In genomic region chr2:240584486-240585031, GRCh38 we compare ENCODE assay signal across 8 cellular contexts. TPM values are rescaled to one million over a fixed set of nuclear protein-coding genes. Genes with fewer than 3 reads are reported as not detected.
DNase-seq lines count a peak whose midpoint lies in the region; ATAC-seq and TF ChIP-seq lines count a peak whose summit lies in the region.

No MANE protein-coding gene starts in this region.

- no peak overlapping the region for H3K9ac ChIP-seq in stomach smooth muscle (ENCODE audit: low read length in 2 of 2)

- H3K27ac ChIP-seq in Peyer's patch = peak overlapping the region in 3 of 4 donors; percentile 82 to 99 (median 87)
- no peak overlapping the region for H3K27ac ChIP-seq in stomach smooth muscle (ENCODE audit: low read length)

- TF ChIP-seq POLR2A in Peyer's patch (IDR thresholded peaks at IDR 0.05) = no peak

- ATAC-seq in GM19397 (IDR thresholded peaks at IDR 0.05; ENCODE audit: unreplicated experiment) (peak; percentile 44), HG03378 (IDR thresholded peaks at IDR 0.05; ENCODE audit: unreplicated experiment) (peak; percentile 66)

- H3K4me3 ChIP-seq in Peyer's patch = peak overlapping the region in 3 of 4 donors; percentile 66 to 98 (median 76)
- peak overlapping the region; percentile 99 for H3K4me3 ChIP-seq in epithelial cell of proximal tubule (ENCODE audit: low read depth, low read length)
- H3K4me3 ChIP-seq in stomach smooth muscle (ENCODE audit: low read length in 2 of 2) = peak overlapping the region; percentile 87 to 99

- peak; percentile 57 for DNase-seq in EH (ENCODE audit: low read depth)
- DNase-seq in Peyer's patch = peak in 2 of 3 donors; percentile 35 to 46
- DNase-seq in epithelial cell of proximal tubule (ENCODE audit: low read depth) = no peak
- no peak for DNase-seq in T-helper 9 cell
- DNase-seq in A172 (ENCODE audit: low spot score) = no peak

- no peak for TF ChIP-seq CTCF in Peyer's patch (IDR thresholded peaks at IDR 0.05)
- TF ChIP-seq CTCF in epithelial cell of proximal tubule (conservative IDR thresholded peaks at IDR 0.05; ENCODE audit: low read depth, low read length) = no peak

- no peaks in the 10 kb centered on the region for H3K27me3 ChIP-seq in Peyer's patch
- H3K27me3 ChIP-seq in stomach smooth muscle (ENCODE audit: control insufficient read depth in 1 of 2, insufficient read depth in 2 of 2, low read length in 2 of 2) = no peaks in the 10 kb centered on the region

- peaks cover 0 to 3% (median 0%) of the 10 kb centered on the region in 3 donors for H3K36me3 ChIP-seq in Peyer's patch
- H3K36me3 ChIP-seq in stomach smooth muscle (ENCODE audit: control insufficient read depth in 2 of 2, insufficient read depth in 2 of 2, low read length in 2 of 2) = peaks cover under 1 to 2% of the 10 kb centered on the region in 2 donors

- H3K9me3 ChIP-seq in Peyer's patch (no peaks in the 10 kb centered on the region), stomach smooth muscle (ENCODE audit: control insufficient read depth in 2 of 2, low read length in 2 of 2) (no peaks in the 10 kb centered on the region)

- H3K4me1 ChIP-seq in Peyer's patch (peaks cover 15 to 40% (median 18%) of the 10 kb centered on the region in 4 donors), stomach smooth muscle (ENCODE audit: control insufficient read depth, insufficient read depth, low read length) (peaks cover 44% of the 10 kb centered on the region)

RNA-seq across cellular contexts. Expression of gene CAPN10, which starts 2.0 kb away (rescaled TPM):
- total RNA-seq in Peyer's patch (10 to 100 TPM; 48.3 to 96.4 (median 78.9) TPM), epithelial cell of proximal tubule (25.2 and 31.9 TPM in 2 replicates)
- 15.4 and 22.2 TPM in 2 replicates for total RNA-seq in A172 (2014; rRNA removed; shearing (Covaris generic))

RNA-seq across cellular contexts. Expression of gene RNPEPL1, which starts 16.3 kb away (rescaled TPM):
- total RNA-seq in Peyer's patch (100 to 1,000 TPM in 3 of 4 donors, 10 to 100 TPM in 1; 85.0 to 175 (median 154) TPM), epithelial cell of proximal tubule (31.2 and 53.4 TPM in 2 replicates)
- 13.5 and 19.8 TPM in 2 replicates for total RNA-seq in A172 (2014; rRNA removed; shearing (Covaris generic))

RNA-seq across cellular contexts. Expression of gene DUSP28, which starts 24.4 kb away (rescaled TPM):
- total RNA-seq in Peyer's patch (10 to 100 TPM in 1 of 4 donors, 1 to 10 TPM in 3; 4.2 to 10.1 (median 7.1) TPM), epithelial cell of proximal tubule (2.0 and 6.3 TPM in 2 replicates)
- total RNA-seq in A172 (2014; rRNA removed; shearing (Covaris generic)) = 12.3 and 12.6 TPM in 2 replicates

RNA-seq across cellular contexts. Expression of gene ANKMY1, which starts 26.8 kb away (rescaled TPM):
- 10 to 100 TPM; 27.8 to 89.1 (median 40.1) TPM for total RNA-seq in Peyer's patch
- total RNA-seq in epithelial cell of proximal tubule = 4.0 and 9.1 TPM in 2 replicates
- 8.0 and 8.9 TPM in 2 replicates for total RNA-seq in A172 (2014; rRNA removed; shearing (Covaris generic))

RNA-seq across cellular contexts. Expression of gene GPR35, which starts 40.7 kb away (rescaled TPM):
- 100 to 1,000 TPM in 3 of 4 donors, 10 to 100 TPM in 1; 61.1 to 341 (median 261) TPM for total RNA-seq in Peyer's patch
- total RNA-seq in epithelial cell of proximal tubule = not detected in 2 replicates
- total RNA-seq in A172 (2014; rRNA removed; shearing (Covaris generic)) = 0.17 and 2.7 TPM in 2 replicates

Comparison
In these comparisons a context has a peak if more than half of its experiments do, and no peak if none do; other contexts are left out.
1. DNase-seq: peak in EH (single experiment) and Peyer's patch (2 of 3); none in epithelial cell of proximal tubule (single experiment), T-helper 9 cell (single experiment) and A172 (single experiment).
2. Peak in every context shown above with its lines, with median percentiles within 50 percentile points of each other: H3K4me3 ChIP-seq.